ENCODE assay signal across 18 cellular contexts in the genomic region with DNA sequence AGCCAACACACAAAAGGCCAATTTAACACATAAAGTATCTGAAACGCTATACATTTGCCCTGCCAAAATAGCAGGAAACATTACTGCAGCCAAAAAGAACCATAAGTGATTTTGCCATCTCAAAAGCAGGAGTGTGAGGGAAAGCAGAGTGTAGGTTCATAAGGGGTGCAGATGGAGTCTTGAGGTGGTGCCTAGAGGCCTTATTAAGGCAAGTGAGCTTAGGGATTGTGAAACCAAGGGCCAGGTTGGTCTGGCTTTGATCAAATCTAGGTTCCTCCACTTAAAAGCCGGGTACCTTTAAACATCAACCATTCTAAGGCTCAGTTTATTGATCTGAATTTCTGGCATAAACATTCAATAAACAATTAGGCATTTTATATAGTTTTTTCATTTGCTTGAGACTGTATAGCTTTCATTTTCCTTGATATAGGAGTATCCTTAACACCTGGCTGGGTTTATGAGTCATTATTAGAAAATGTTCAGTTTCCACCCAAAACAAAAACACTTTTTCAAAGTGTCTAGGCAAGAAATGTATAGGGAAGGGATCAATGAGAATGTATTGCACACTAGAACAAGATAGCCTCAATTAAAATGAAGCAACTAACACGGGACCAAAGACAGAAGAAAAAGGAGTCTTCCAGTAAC. TPM values are rescaled to one million over a fixed set of nuclear protein-coding genes. Genes with fewer than 3 reads are reported as not detected.
A peak's percentile ranks its signal among the peaks of the same experiment; 100 is the strongest.
DNase-seq lines count a peak whose midpoint lies in the region; ATAC-seq and TF ChIP-seq lines count a peak whose summit lies in the region.
"Had no signal": no experiment of that assay in that cellular context is flagged by ENCODE, and none has a peak within 500 bp of the region (broad histone marks: within the 10 kb centered on the region; RNA-seq: fewer than 3 reads in every experiment).

No MANE protein-coding gene starts in this region.

- peak; percentile 41 for DNase-seq in A673 (ENCODE audit: low spot score)
- DNase-seq in CD4-positive, alpha-beta memory T cell = no peak
- DNase-seq in T-cell = no peak
- DNase-seq in immature natural killer cell = no peak
- DNase-seq in stimulated activated CD4-positive, alpha-beta T cell treated with anti-CD3 and anti-CD28 coated beads, Interleukin-4, amount 100 ng/mL, for 4 hours = no peak
- DNase-seq in progenitor cell of endocrine pancreas (ENCODE audit: low spot score, unreplicated experiment) = no peak
- DNase-seq: activated CD4-positive, alpha-beta T cell treated with anti-CD3 and anti-CD28 coated beads, Interleukin-2, amount 50 U/mL, for 1 hour; activated T-cell treated with anti-CD3 and anti-CD28 coated beads, Interleukin-2, amount 50 U/mL, for 1 hour; dorsolateral prefrontal cortex; NCI-H1417 treated with DMSO at 0.1 percent for 48 hours; NCI-H82; pancreas; stimulated activated CD4-positive, alpha-beta T cell treated with anti-CD3 and anti-CD28 coated beads, Interleukin-1b, Interleukin-23, amount 100 ng/mL, for 48 hours had no signal

- no peaks in the 10 kb centered on the region for H3K27me3 ChIP-seq in A673 (replicated peaks; ENCODE audit: insufficient read depth, low read depth, low read length, poor library complexity)
- no peaks in the 10 kb centered on the region for H3K27me3 ChIP-seq in CD4-positive, alpha-beta memory T cell (ENCODE audit: insufficient read depth, low read length)
- H3K27me3 ChIP-seq: cardiac muscle cell, dorsolateral prefrontal cortex, esophagus muscularis mucosa, pancreas, suprapubic skin had no signal

- POLR2A ChIA-PET in A673 (lab: Charles Lee; ENCODE audit: low non-redundant PET) = no interaction called here
- POLR2A ChIA-PET in CD4-positive, alpha-beta memory T cell (lab: Charles Lee; ENCODE audit: partially characterized antibody) = interaction anchor here (1.4 kb wide), 1 partner anchor 10 kb away, joined by 6 read pairs; no protein-coding TSS in a partner anchor
- POLR2A ChIA-PET in T-cell (lab: Charles Lee) = interaction anchor here in 1 of 2 donors (1.3 kb wide), 1 partner anchor 10 kb away, joined by 4 read pairs; no protein-coding TSS in a partner anchor

- H3K4me3 ChIP-seq in A673 (ENCODE audit: low read depth, low read length, poor library complexity, severe bottlenecking) = no peak overlapping the region
- no peak overlapping the region for H3K4me3 ChIP-seq in CD4-positive, alpha-beta memory T cell (ENCODE audit: low read length in 2 of 2)
- H3K4me3 ChIP-seq: cardiac muscle cell, dorsolateral prefrontal cortex, esophagus muscularis mucosa, pancreas, suprapubic skin had no signal

- H3K9me3 ChIP-seq in A673 (ENCODE audit: low read depth, low read length, poor library complexity, severe bottlenecking) = no peaks in the 10 kb centered on the region
- H3K9me3 ChIP-seq in CD4-positive, alpha-beta memory T cell (ENCODE audit: control insufficient read depth in 1 of 2, low read length in 2 of 2) = no peaks in the 10 kb centered on the region
- H3K9me3 ChIP-seq: esophagus muscularis mucosa, pancreas, suprapubic skin had no signal

- peak overlapping the region in 6 of 8 donors; percentile 17 to 35 (median 30) for H3K4me3 Mint-ChIP-seq in CD4-positive, alpha-beta memory T cell
- H3K4me3 Mint-ChIP-seq in T-cell = peak overlapping the region in 1 of 3 donors; percentile 48
- peak overlapping the region; percentile 28 to 53 (median 39) for H3K4me3 Mint-ChIP-seq in immature natural killer cell
- H3K4me3 Mint-ChIP-seq in progenitor cell of endocrine pancreas (ENCODE audit: low read depth) = no peak overlapping the region

- peaks cover 0 to 1% of the 10 kb centered on the region in 2 donors for H3K36me3 Mint-ChIP-seq in CD4-positive, alpha-beta memory T cell
- H3K36me3 Mint-ChIP-seq in T-cell (peaks cover 3% of the 10 kb centered on the region), immature natural killer cell (no peaks in the 10 kb centered on the region), progenitor cell of endocrine pancreas (ENCODE audit: insufficient read depth) (no peaks in the 10 kb centered on the region)

- H3K9me3 Mint-ChIP-seq in CD4-positive, alpha-beta memory T cell = no peaks in the 10 kb centered on the region
- H3K9me3 Mint-ChIP-seq in T-cell = no peaks in the 10 kb centered on the region
- H3K9me3 Mint-ChIP-seq in immature natural killer cell = no peaks in the 10 kb centered on the region
- H3K9me3 Mint-ChIP-seq in progenitor cell of endocrine pancreas (ENCODE audit: low read depth) = no peaks in the 10 kb centered on the region

- H3K36me3 ChIP-seq in A673 (ENCODE audit: insufficient read depth, low read length, poor library complexity, severe bottlenecking) = peaks cover 10% of the 10 kb centered on the region
- H3K36me3 ChIP-seq in CD4-positive, alpha-beta memory T cell (ENCODE audit: insufficient read depth, low read length) = no peaks in the 10 kb centered on the region
- H3K36me3 ChIP-seq: cardiac muscle cell, esophagus muscularis mucosa, pancreas, suprapubic skin had no signal

- H3K27ac Mint-ChIP-seq in CD4-positive, alpha-beta memory T cell = peak overlapping the region in 6 of 7 donors; percentile 6 to 84 (median 57)
- H3K27ac Mint-ChIP-seq in T-cell = peak overlapping the region; percentile 23 to 44
- H3K27ac Mint-ChIP-seq in immature natural killer cell = peak overlapping the region in 5 of 6 donors; percentile 35 to 80 (median 68)
- no peak overlapping the region for H3K27ac Mint-ChIP-seq in progenitor cell of endocrine pancreas

- H3K4me1 Mint-ChIP-seq in CD4-positive, alpha-beta memory T cell = peaks cover 52 to 60% (median 56%) of the 10 kb centered on the region in 4 donors
- peaks cover 39 to 67% (median 59%) of the 10 kb centered on the region in 3 donors for H3K4me1 Mint-ChIP-seq in T-cell
- peaks cover 0 to 59% of the 10 kb centered on the region in 2 donors for H3K4me1 Mint-ChIP-seq in immature natural killer cell
- peaks cover 28% of the 10 kb centered on the region for H3K4me1 Mint-ChIP-seq in progenitor cell of endocrine pancreas (ENCODE audit: low read depth)

- TF ChIP-seq CTCF in A673 (conservative IDR thresholded peaks at IDR 0.05; ENCODE audit: low read depth, low read length) (no peak), progenitor cell of endocrine pancreas (IDR thresholded peaks at IDR 0.05; ENCODE audit: unreplicated experiment) (no peak)

- peaks cover 96% of the 10 kb centered on the region for H3K4me1 ChIP-seq in A673 (ENCODE audit: insufficient read depth, low read length, poor library complexity, severe bottlenecking)
- H3K4me1 ChIP-seq in CD4-positive, alpha-beta memory T cell (ENCODE audit: insufficient read depth, low read length) = peaks cover 98% of the 10 kb centered on the region

- intact Hi-C loops in A673 (cut with micrococcal nuclease; ENCODE audit: unreplicated experiment) = no loop called here
- intact Hi-C loops in CD4-positive, alpha-beta memory T cell (cut with micrococcal nuclease) = no loop called here

- H3K27ac ChIP-seq in A673 (ENCODE audit: low read depth, low read length, poor library complexity, severe bottlenecking) = peak overlapping the region; percentile 34
- H3K27ac ChIP-seq in CD4-positive, alpha-beta memory T cell (ENCODE audit: low read depth, low read length) = no peak overlapping the region
- H3K27ac ChIP-seq: cardiac muscle cell, dorsolateral prefrontal cortex, esophagus muscularis mucosa, suprapubic skin had no signal

- no peaks in the 10 kb centered on the region for H3K27me3 Mint-ChIP-seq in CD4-positive, alpha-beta memory T cell
- H3K27me3 Mint-ChIP-seq in T-cell (no peaks in the 10 kb centered on the region), immature natural killer cell (ENCODE audit: low read depth in 3 of 3) (peaks cover 0 to 3% (median 0%) of the 10 kb centered on the region in 3 donors), progenitor cell of endocrine pancreas (no peaks in the 10 kb centered on the region)

- ATAC-seq in T-cell (replicated peaks in 1 of 4) = no peak
- ATAC-seq in GM21360 (IDR thresholded peaks at IDR 0.05; ENCODE audit: unreplicated experiment) = no peak
- no peak for ATAC-seq in HG03457 (IDR thresholded peaks at IDR 0.05; ENCODE audit: unreplicated experiment)

- BruUV-seq in A673 (replicated peaks; lab: Mats Ljungman, UMichigan) = no TSS peak

- CTCF ChIA-PET in A673 (lab: Charles Lee) = no interaction called here
- CTCF ChIA-PET in CD4-positive, alpha-beta memory T cell (lab: Charles Lee; ENCODE audit: partially characterized antibody) = interaction anchor here (1.3 to 1.7 kb wide), 3 partner anchors 14 to 78 kb away, joined by 3 to 4 read pairs (median 3); no protein-coding TSS in a partner anchor
- CTCF ChIA-PET in T-cell (lab: Charles Lee) = interaction anchor here (0.7 to 1.4 kb wide), 4 partner anchors 10 to 30 kb away, joined by 3 to 4 read pairs (median 4); no protein-coding TSS in a partner anchor

RNA-seq across cellular contexts. Expression of a gene that starts 14.2 kb away (rescaled TPM):
- 318 and 339 TPM in 2 replicates for total RNA-seq in A673 (2021)
- total RNA-seq in CD4-positive, alpha-beta memory T cell = 100 to 1,000 TPM; 370 to 372 TPM
- 100 to 1,000 TPM; 163 to 258 TPM for polyA plus RNA-seq in CD4-positive, alpha-beta memory T cell
- total RNA-seq in T-cell = 100 to 1,000 TPM; 272 to 323 (median 288) TPM
- 100 to 1,000 TPM; 265 to 734 (median 416) TPM for polyA plus RNA-seq in immature natural killer cell
- total RNA-seq in progenitor cell of endocrine pancreas = 30.2 and 32.5 TPM in 2 replicates
